ENCODE assay signal across 11 cellular contexts in genomic region chr10:103277713-103278299, GRCh38. TPM values are rescaled to one million over a fixed set of nuclear protein-coding genes. Genes with fewer than 3 reads are reported as not detected.
DNase-seq lines count a peak whose midpoint lies in the region; FAIRE-seq and TF ChIP-seq lines count a peak whose summit lies in the region.
"Had no signal": no experiment of that assay in that cellular context is flagged by ENCODE, and none has a peak within 500 bp of the region (broad histone marks: within the 10 kb centered on the region; RNA-seq: fewer than 3 reads in every experiment).

No MANE protein-coding gene starts in this region.

- no peak overlapping the region for H2BK120ac ChIP-seq in neuronal stem cell (ENCODE audit: low read depth, low read length)

- peaks cover 7% of the 10 kb centered on the region for H3F3A ChIP-seq in GM23248 (ENCODE audit: insufficient read depth)

- H3K27ac ChIP-seq in GM23248 (no peak overlapping the region), dorsolateral prefrontal cortex (peak overlapping the region in 47 of 59 donors; percentile 14 to 87 (median 74)), neuronal stem cell (replicated peaks; ENCODE audit: low read length) (no peak overlapping the region)
- H3K27ac ChIP-seq: SK-N-MC had no signal

- H3K9me3 ChIP-seq in GM23248 (ENCODE audit: low read depth) (no peaks in the 10 kb centered on the region), neuronal stem cell (replicated peaks in 1 of 2; ENCODE audit: control insufficient read depth in 2 of 2, insufficient read depth in 1 of 2, low read depth in 1 of 2, low read length in 2 of 2) (peaks cover 0 to 5% of the 10 kb centered on the region in 2 donors), MG63 (peaks cover 6% of the 10 kb centered on the region)

- H3K36me3 ChIP-seq in GM23248 (ENCODE audit: low read depth): no peaks in the 10 kb centered on the region
- H3K36me3 ChIP-seq in neuronal stem cell (replicated peaks in 1 of 2; ENCODE audit: control insufficient read depth in 2 of 2, insufficient read depth in 2 of 2, low read length in 2 of 2): peaks cover 0 to 14% of the 10 kb centered on the region in 2 donors
- H3K36me3 ChIP-seq in MG63: no peaks in the 10 kb centered on the region

- no peak overlapping the region for H3K4ac ChIP-seq in neuronal stem cell (ENCODE audit: low read length)

- TF ChIP-seq CTCF in dorsolateral prefrontal cortex (IDR thresholded peaks at IDR 0.05 in 54 of 56, conservative IDR thresholded peaks at IDR 0.05 in 2 of 56; ENCODE audit: low read depth in 1 of 56, partially characterized antibody in 56 of 56): no peak

- peaks cover 8% of the 10 kb centered on the region; the same call in 1 of the 2 replicates for H3K4me1 ChIP-seq in GM23248 (ENCODE audit: insufficient read depth)
- H3K4me1 ChIP-seq in neuronal stem cell (ENCODE audit: control insufficient read depth in 2 of 2, insufficient read depth in 1 of 2, low read depth in 1 of 2, low read length in 2 of 2): peaks cover 20 to 25% of the 10 kb centered on the region in 2 donors

- peak overlapping the region; percentile 53 for H3K4me3 ChIP-seq in GM23248
- H3K4me3 ChIP-seq in dorsolateral prefrontal cortex: peak overlapping the region in 58 of 59 donors; percentile 24 to 72 (median 58)
- peak overlapping the region; percentile 67 to 79 for H3K4me3 ChIP-seq in neuronal stem cell (ENCODE audit: low read length in 2 of 2)
- H3K4me3 ChIP-seq in MG63: no peak overlapping the region

- H4K20me1 ChIP-seq in GM23248 (ENCODE audit: insufficient read depth): no peaks in the 10 kb centered on the region

- H3K18ac ChIP-seq in neuronal stem cell (ENCODE audit: low read length): peak overlapping the region; percentile 84

- H3K23ac ChIP-seq in neuronal stem cell (ENCODE audit: low read depth, low read length, poor library complexity): peak overlapping the region; percentile 37

- no peaks in the 10 kb centered on the region for H3K9me2 ChIP-seq in GM23248 (ENCODE audit: insufficient read depth)

- H3K9ac ChIP-seq in GM23248 (no peak overlapping the region), neuronal stem cell (ENCODE audit: low read depth, low read length, poor library complexity) (peak overlapping the region; percentile 86)

- H3K79me1 ChIP-seq in neuronal stem cell (ENCODE audit: low read depth, low read length): no peaks in the 10 kb centered on the region

- 6 to 10% methylated on average over 50 to 59 of the region's 68 CpGs for WGBS in GM23248 (ENCODE audit: low coverage in 1 of 2, low lambda C conversion rate in 2 of 2, missing lambda C conversion rate in 2 of 2), 2 experiments
- no CpG with 5 or more reads among the region's 68 CpGs for WGBS in neuronal stem cell (ENCODE audit: extremely low coverage in 2 of 2, insufficient read length in 2 of 2, insufficient replicate concordance in 1 of 2), 2 donors

- H2AK5ac ChIP-seq in neuronal stem cell (ENCODE audit: low read depth, low read length): peak overlapping the region; percentile 14

- H2BK15ac ChIP-seq in neuronal stem cell (ENCODE audit: low read length): no peak overlapping the region

- FAIRE-seq in HTR-8/SVneo (lab: Jason Lieb, UNC): no peak

- H4K91ac ChIP-seq in neuronal stem cell (ENCODE audit: low read depth, low read length, poor library complexity): no peak overlapping the region

- H3K4me2 ChIP-seq in GM23248 (ENCODE audit: unreplicated experiment): no peak overlapping the region
- H3K4me2 ChIP-seq in neuronal stem cell (ENCODE audit: insufficient read depth, low read length, poor library complexity, severe bottlenecking): peak overlapping the region; percentile 95

- H3K14ac ChIP-seq in neuronal stem cell (ENCODE audit: low read length): peak overlapping the region; percentile 83

- H2BK12ac ChIP-seq in neuronal stem cell (ENCODE audit: low read length): no peak overlapping the region

- H4K8ac ChIP-seq in neuronal stem cell (ENCODE audit: low read depth, low read length): no peak overlapping the region

- H3K27me3 ChIP-seq in GM23248 (replicated peaks; ENCODE audit: insufficient read depth): peaks cover 68% of the 10 kb centered on the region
- H3K27me3 ChIP-seq in dorsolateral prefrontal cortex: peaks cover 0 to 60% (median 22%) of the 10 kb centered on the region in 45 donors
- peaks cover 13 to 36% (median 17%) of the 10 kb centered on the region in 3 experiments for H3K27me3 ChIP-seq in neuronal stem cell (ENCODE audit: control insufficient read depth in 3 of 3, insufficient read depth in 3 of 3, low read depth in 1 of 3, low read length in 3 of 3)
- H3K27me3 ChIP-seq in MG63: peaks cover 60% of the 10 kb centered on the region

- in situ Hi-C loops in GM23248 (cut with MboI): no loop called here

- H2BK5ac ChIP-seq in neuronal stem cell (ENCODE audit: low read length): no peak overlapping the region

- intact Hi-C loops in dorsolateral prefrontal cortex (cut with DNase I): no loop called here

- DNase-seq in COLO668 (lab: John Stamatoyannopoulos, UW; ENCODE audit: unreplicated experiment): peak; percentile 46
- no peak for DNase-seq in GM23248
- DNase-seq in dorsolateral prefrontal cortex: peak in 4 of 10 donors; percentile 5 to 45 (median 42)
- DNase-seq in neuronal stem cell (ENCODE audit: low spot score): no peak
- DNase-seq in NCI-H526 treated with DMSO at 0.1 percent for 48 hours (lab: John Stamatoyannopoulos, UW): no peak
- DNase-seq in MG63: no peak
- no peak for DNase-seq in HTR-8/SVneo (ENCODE audit: insufficient read length, low spot score)
- DNase-seq: left cardiac atrium; stimulated activated naive CD4-positive, alpha-beta T cell had no signal

- H3K79me2 ChIP-seq in GM23248 (ENCODE audit: insufficient read depth): no peaks in the 10 kb centered on the region

- H2AFZ ChIP-seq in GM23248 (0 out of 2 replicates have a peak overlapping the region, but pooled peaks have one; percentile 31), neuronal stem cell (ENCODE audit: low read length) (peak overlapping the region; percentile 98)

RNA-seq across cellular contexts. Expression of gene INA, which starts 0.9 kb away (rescaled TPM):
- total RNA-seq in GM23248 (2014; rRNA removed; shearing (Covaris generic)): not detected in 2 replicates
- polyA plus RNA-seq in GM23248 (2016; fragmentation: Nextera tagmentation; extraction: Ambion mirVana): 0.18 and 0.20 TPM in 2 replicates
- total RNA-seq in dorsolateral prefrontal cortex: 100 to 1,000 TPM in 105 of 120 experiments, 10 to 100 TPM in 15; 35.6 to 267 (median 169) TPM
- polyA plus RNA-seq in neuronal stem cell (2013, experiment 1 of 2): 11.2 TPM
- polyA plus RNA-seq in neuronal stem cell (2013, experiment 2 of 2): 11.1 TPM
- not detected in 2 replicates for total RNA-seq in MG63 (2014; rRNA removed; shearing (Covaris generic); ENCODE audit: low replicate concordance)
- total RNA-seq: left cardiac atrium, skeletal muscle tissue had no signal

RNA-seq across cellular contexts. Expression of gene RPEL1, which starts 32.1 kb away (rescaled TPM):
- not detected in 2 replicates for total RNA-seq in GM23248 (2014; rRNA removed; shearing (Covaris generic))
- polyA plus RNA-seq in GM23248 (2016; fragmentation: Nextera tagmentation; extraction: Ambion mirVana): 0.09 TPM in 1 of 2 replicates, not detected in the other
- under 1 TPM in 4 of 120 experiments, not detected in 116; 0.29 to 0.54 (median 0.43) TPM for total RNA-seq in dorsolateral prefrontal cortex
- polyA plus RNA-seq in neuronal stem cell (2013, experiment 1 of 2): 0.01 TPM
- polyA plus RNA-seq in neuronal stem cell (2013, experiment 2 of 2): 0.01 TPM
- 0.03 TPM in 1 of 2 replicates, not detected in the other for total RNA-seq in MG63 (2014; rRNA removed; shearing (Covaris generic); ENCODE audit: low replicate concordance)
- total RNA-seq: left cardiac atrium, skeletal muscle tissue had no signal

Comparison
In these comparisons a context has a peak if more than half of its experiments do, and no peak if none do; other contexts are left out.
1. H3K27ac ChIP-seq: peak in dorsolateral prefrontal cortex (47 of 59); none in GM23248 (single experiment) and neuronal stem cell (single experiment).
2. RNA of gene INA, which starts 0.9 kb away (total RNA-seq): 35.6 to 267 TPM in dorsolateral prefrontal cortex; not detected in GM23248 and not detected in MG63; every median in the first group is over 10 times any median in the second.